In genomic region chr15:64989331-64990167, GRCh38 we compare ENCODE assay signal across 8 cellular contexts. TPM values are rescaled to one million over a fixed set of nuclear protein-coding genes. Genes with fewer than 3 reads are reported as not detected.
A peak's percentile ranks its signal among the peaks of the same experiment; 100 is the strongest.
DNase-seq lines count a peak whose midpoint lies in the region; ATAC-seq and TF ChIP-seq lines count a peak whose summit lies in the region.

Gene SPG21, minus strand, starts transcription at chr15:64989914. Its CDS starts 6,345 bp downstream, at chr15:64983569.

- peak within 1 kb of the TSS; percentile 73 for H3K4me3 ChIP-seq in mucosa of descending colon

- no peak for TF ChIP-seq CTCF in mucosa of descending colon (IDR thresholded peaks at IDR 0.05)

- intact Hi-C loops in mucosa of descending colon (cut with DNase I, micrococcal nuclease): no loop called here

- peaks cover 10% of the 10 kb centered on the region for H3K4me1 ChIP-seq in mucosa of descending colon (ENCODE audit: low read depth)

- no peaks in the 10 kb centered on the region for H3K9me3 ChIP-seq in mucosa of descending colon

- peak; percentile 95 for ATAC-seq in GM21619 (IDR thresholded peaks at IDR 0.05; ENCODE audit: unreplicated experiment)
- peak; percentile 96 for ATAC-seq in mucosa of descending colon

- TF ChIP-seq EP300 in Ishikawa (IDR thresholded peaks at IDR 0.05; ENCODE audit: borderline replicate concordance): no peak

- no peaks in the 10 kb centered on the region for H3K36me3 ChIP-seq in mucosa of descending colon (ENCODE audit: low read depth)

- no peak for TF ChIP-seq RAD21 in Ishikawa (IDR thresholded peaks at IDR 0.05; ENCODE audit: low read depth)

- H3K27ac ChIP-seq in epithelial cell of prostate: peak within 1 kb of the TSS; percentile 62

- DNase-seq in DMS153 (lab: John Stamatoyannopoulos, UW) (peak; percentile 58), OCI-M2 (lab: John Stamatoyannopoulos, UW; ENCODE audit: unreplicated experiment) (peak; percentile 20), activated T-cell treated with anti-CD3 and anti-CD28 coated beads for 4 hours (peak; percentile 81), epithelial cell of prostate (ENCODE audit: low read depth, low spot score) (no peak), mucosa of descending colon (peak; percentile 91 to 96 (median 96))
- peak; percentile 78 to 80 for DNase-seq in stimulated activated CD8-positive, alpha-beta memory T cell treated with anti-CD3 and anti-CD28 coated beads, Interleukin-4, amount 100 ng/mL, for 1 hour (ENCODE audit: low read depth in 2 of 2, low spot score in 1 of 2)

TF ChIP-seq in Ishikawa, 13 proteins besides CTCF, POLR2A, EP300 and RAD21:
- TF ChIP-seq MAX (IDR thresholded peaks at IDR 0.05) (peak; percentile 81), USF1 (IDR thresholded peaks at IDR 0.05) (peak; percentile 97), TCF12 (IDR thresholded peaks at IDR 0.05; ENCODE audit: low read depth) (no peak), NFIC (IDR thresholded peaks at IDR 0.05) (peak; percentile 22; the same call in 1 of the 2 replicates)

RNA-seq across cellular contexts. Expression of gene SPG21, which starts in this region (rescaled TPM):
- 10 to 100 TPM; 60.9 to 90.6 (median 65.9) TPM for total RNA-seq in mucosa of descending colon
